8 cellular contexts compared by ENCODE assay signal in the genomic region with DNA sequence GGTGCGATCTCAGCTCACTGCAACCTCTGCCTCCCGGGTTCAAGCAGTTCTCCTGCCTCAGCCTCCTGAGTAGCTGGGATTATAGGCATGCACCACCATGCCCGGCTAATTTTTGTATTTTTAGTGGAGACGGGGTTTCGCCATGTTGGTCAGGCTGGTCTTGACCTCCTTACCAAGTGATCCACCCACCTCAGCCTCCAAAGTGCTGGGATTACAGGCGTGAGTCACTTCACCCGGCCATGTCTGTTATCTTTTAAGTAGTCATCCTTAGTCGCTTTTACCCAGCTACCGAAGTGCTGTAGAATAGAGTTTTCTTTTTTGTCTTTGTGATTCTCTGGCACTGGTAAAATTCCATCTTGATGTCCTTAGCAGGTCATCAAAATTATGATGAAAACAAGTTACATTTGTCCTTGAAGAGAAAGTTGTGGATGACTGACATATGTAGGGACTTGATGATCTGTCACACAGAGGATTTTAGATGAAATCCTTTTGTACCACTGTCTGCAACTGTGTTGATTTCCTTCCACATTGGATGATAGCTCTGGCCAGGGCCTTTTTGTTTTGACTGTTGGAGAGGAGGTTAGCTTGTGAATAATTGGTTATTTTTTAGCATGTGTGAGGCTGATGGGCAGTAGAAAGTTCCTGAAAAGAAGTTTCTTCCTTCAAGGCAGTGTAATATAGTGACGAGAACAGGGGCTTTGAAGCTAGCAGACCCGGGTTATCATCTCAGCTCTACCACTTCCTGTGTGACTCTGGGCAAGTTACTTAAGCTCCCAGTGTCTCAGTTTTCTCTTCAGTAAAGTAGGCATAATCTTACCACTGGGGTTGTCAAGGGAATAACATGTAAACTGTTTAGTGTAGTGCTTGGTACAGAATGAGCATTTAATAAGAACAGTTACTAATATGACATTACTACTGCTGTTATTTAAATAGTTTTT. TPM values are rescaled to one million over a fixed set of nuclear protein-coding genes. Genes with fewer than 3 reads are reported as not detected.
DNase-seq lines count a peak whose midpoint lies in the region; ATAC-seq, FAIRE-seq and TF ChIP-seq lines count a peak whose summit lies in the region.

No MANE protein-coding gene starts in this region.

- POLR2A ChIA-PET in OCI-LY7 (lab: Charles Lee) = interaction anchor here (0.6 to 1.2 kb wide), 5 partner anchors 11 to 152 kb away, joined by 3 to 4 read pairs (median 3); partner anchors contain the start of gene ATG7

- TF ChIP-seq POLR2A in upper lobe of left lung (IDR thresholded peaks at IDR 0.05) = no peak

- BruUV-seq in OCI-LY7 (replicated peaks; lab: Mats Ljungman, UMichigan) = no TSS peak

- H2AFZ ChIP-seq in OCI-LY7 (ENCODE audit: low read length) = no peak overlapping the region

- H3K36me3 Mint-ChIP-seq in dendritic cell treated with granulocyte-macrophage colony-stimulating factor and Interleukin-4, amounts not matched to agents 40 ng/mL and 50 ng/mL, for 4 days (ENCODE audit: low read depth) = peaks cover 68% of the 10 kb centered on the region

- no peaks in the 10 kb centered on the region for H3K27me3 ChIP-seq in upper lobe of left lung

- CTCF ChIA-PET in OCI-LY7 (lab: Charles Lee; ENCODE audit: unreplicated experiment) = no interaction called here

- ATAC-seq in upper lobe of left lung (ENCODE audit: low FRiP score in 2 of 2) (peak in 1 of 2 donors; percentile 17), esophagus mucosa (no peak), GM21576 (IDR thresholded peaks at IDR 0.05; ENCODE audit: unreplicated experiment) (no peak)

- H3K4me2 ChIP-seq in OCI-LY7 (ENCODE audit: low read length) = no peak overlapping the region

- peaks cover 24% of the 10 kb centered on the region for H3K4me1 ChIP-seq in OCI-LY7 (ENCODE audit: insufficient read depth, low read length, poor library complexity, severe bottlenecking)
- H3K4me1 ChIP-seq in upper lobe of left lung = peaks cover 46 to 56% (median 52%) of the 10 kb centered on the region in 4 donors

- H4K20me1 ChIP-seq in OCI-LY7 (ENCODE audit: insufficient read depth, low read length) = no peaks in the 10 kb centered on the region; the same call in 1 of the 2 replicates

- no peaks in the 10 kb centered on the region for H3K9me3 Mint-ChIP-seq in dendritic cell treated with granulocyte-macrophage colony-stimulating factor and Interleukin-4, amounts not matched to agents 40 ng/mL and 50 ng/mL, for 4 days

- peaks cover 12% of the 10 kb centered on the region; the same call in 1 of the 2 replicates for H3K36me3 ChIP-seq in OCI-LY7 (ENCODE audit: insufficient read depth, low read length)
- no peaks in the 10 kb centered on the region for H3K36me3 ChIP-seq in upper lobe of left lung

- no peaks in the 10 kb centered on the region for H3K79me2 ChIP-seq in OCI-LY7 (ENCODE audit: insufficient read depth, low read depth, low read length)

- no peak for FAIRE-seq in urothelium cell line (lab: Jason Lieb, UNC)

- no peaks in the 10 kb centered on the region for H3K9me2 ChIP-seq in OCI-LY7 (ENCODE audit: insufficient read depth, low read length)

- H3K4me1 Mint-ChIP-seq in dendritic cell treated with granulocyte-macrophage colony-stimulating factor and Interleukin-4, amounts not matched to agents 40 ng/mL and 50 ng/mL, for 4 days (ENCODE audit: low read depth) = peaks cover 74% of the 10 kb centered on the region

- TF ChIP-seq EP300 in upper lobe of left lung (IDR thresholded peaks at IDR 0.05) = no peak

- no peak for TF ChIP-seq CTCF in OCI-LY7 (conservative IDR thresholded peaks at IDR 0.05; ENCODE audit: low read length)
- no peak for TF ChIP-seq CTCF in upper lobe of left lung (IDR thresholded peaks at IDR 0.05)

- H3K27ac Mint-ChIP-seq in dendritic cell treated with granulocyte-macrophage colony-stimulating factor and Interleukin-4, amounts not matched to agents 40 ng/mL and 50 ng/mL, for 4 days = peak overlapping the region; percentile 86

- H3K4me3 Mint-ChIP-seq in dendritic cell treated with granulocyte-macrophage colony-stimulating factor and Interleukin-4, amounts not matched to agents 40 ng/mL and 50 ng/mL, for 4 days = no peak overlapping the region

- 75 to 81% methylated on average over 11 of the region's 11 CpGs for WGBS in upper lobe of left lung, 2 donors

- no peak overlapping the region for H3K4me3 ChIP-seq in OCI-LY7 (ENCODE audit: low read depth, low read length, poor library complexity, severe bottlenecking)
- no peak overlapping the region for H3K4me3 ChIP-seq in upper lobe of left lung

- peak; percentile 23 for DNase-seq in stimulated activated CD4-positive, alpha-beta T cell treated with anti-CD3 and anti-CD28 coated beads, Interleukin-1b, Interleukin-23, amount 100 ng/mL, for 48 hours
- DNase-seq in stimulated activated CD4-positive, alpha-beta T cell treated with anti-CD3 and anti-CD28 coated beads, Interleukin-2, amount 100 ng/mL, for 48 hours = no peak
- DNase-seq in OCI-LY7 (ENCODE audit: low spot score) = peak; percentile 20
- no peak for DNase-seq in upper lobe of left lung
- no peak for DNase-seq in urothelium cell line (ENCODE audit: low spot score)

- H3K27ac ChIP-seq in OCI-LY7 (ENCODE audit: low read depth, low read length, poor library complexity, severe bottlenecking) (no peak overlapping the region), upper lobe of left lung (peak overlapping the region; percentile 73 to 80 (median 77))

- intact Hi-C loops in OCI-LY7 (cut with micrococcal nuclease; ENCODE audit: unreplicated experiment) = no loop called here
- intact Hi-C loops in dendritic cell treated with granulocyte-macrophage colony-stimulating factor and Interleukin-4, amounts not matched to agents 40 ng/mL and 50 ng/mL, for 4 days (cut with micrococcal nuclease) = no loop called here

- no peaks in the 10 kb centered on the region for H3K9me3 ChIP-seq in OCI-LY7 (ENCODE audit: low read length)
- no peaks in the 10 kb centered on the region for H3K9me3 ChIP-seq in upper lobe of left lung

- H3K27me3 Mint-ChIP-seq in dendritic cell treated with granulocyte-macrophage colony-stimulating factor and Interleukin-4, amounts not matched to agents 40 ng/mL and 50 ng/mL, for 4 days = no peaks in the 10 kb centered on the region

RNA-seq across cellular contexts. Expression of gene ATG7, which starts 18.8 kb away (rescaled TPM):
- 18.8 and 21.7 TPM in 2 replicates for total RNA-seq in OCI-LY7 (2014; rRNA removed; shearing (Covaris generic))
- 28.4 and 28.6 TPM in 2 replicates for total RNA-seq in OCI-LY7 (2022)
- total RNA-seq in upper lobe of left lung = 100 to 1,000 TPM in 2 of 6 donors, 10 to 100 TPM in 4; 52.4 to 195 (median 74.1) TPM
- 30.0 TPM for total RNA-seq in esophagus mucosa

Comparison
In these comparisons a context has a peak if more than half of its experiments do, and no peak if none do; other contexts are left out.
1. DNase-seq: peak in stimulated activated CD4-positive, alpha-beta T cell treated with anti-CD3 and anti-CD28 coated beads, Interleukin-1b, Interleukin-23, amount 100 ng/mL, for 48 hours (single experiment) and OCI-LY7 (single experiment); none in stimulated activated CD4-positive, alpha-beta T cell treated with anti-CD3 and anti-CD28 coated beads, Interleukin-2, amount 100 ng/mL, for 48 hours (0 of 2), upper lobe of left lung (0 of 2) and urothelium cell line (single experiment).